ENCODE assay signal across 21 cellular contexts in genomic region chr1:204044448-204044847, GRCh38. TPM values are rescaled to one million over a fixed set of nuclear protein-coding genes. Genes with fewer than 3 reads are reported as not detected.
DNase-seq lines count a peak whose midpoint lies in the region; ATAC-seq, FAIRE-seq and TF ChIP-seq lines count a peak whose summit lies in the region.
"Had no signal": no experiment of that assay in that cellular context is flagged by ENCODE, and none has a peak within 500 bp of the region (broad histone marks: within the 10 kb centered on the region; RNA-seq: fewer than 3 reads in every experiment).

No MANE protein-coding gene starts in this region.

- in situ Hi-C loops in K562 (cut with MboI) (no loop called here), ACHN (cut with HindIII; ENCODE audit: low pct_ligation_motif_present, low pct_unique_long_range_greater_than_20kb, low sequenced_read_pairs) (no loop called here)

- H2AK5ac ChIP-seq in neuronal stem cell (ENCODE audit: low read depth, low read length) = no peak overlapping the region

- no peak for FAIRE-seq in K562 (lab: Jason Lieb, UNC)
- FAIRE-seq: A204.1, D721Med, G401.6, GM12891, GM19239, HepG2 had no signal

- H3K27ac ChIP-seq in left ventricle myocardium inferior (replicated peaks) = peak overlapping the region; percentile 85
- no peak overlapping the region for H3K27ac ChIP-seq in right atrium auricular region
- no peak overlapping the region for H3K27ac ChIP-seq in K562 (ENCODE audit: extremely low read depth, low read depth, low read length)
- no peak overlapping the region for H3K27ac ChIP-seq in neuronal stem cell (replicated peaks; ENCODE audit: low read length)
- peak overlapping the region; percentile 22 for H3K27ac ChIP-seq in subcutaneous abdominal adipose tissue (ENCODE audit: low read depth, low read length)
- H3K27ac ChIP-seq: C4-2B had no signal

- H2AFZ ChIP-seq in K562 (ENCODE audit: low read depth, low read length) = no peak overlapping the region
- H2AFZ ChIP-seq in neuronal stem cell (ENCODE audit: low read length) = no peak overlapping the region

- H3K9me3 ChIP-seq in left ventricle myocardium inferior (replicated peaks) = no peaks in the 10 kb centered on the region
- no peaks in the 10 kb centered on the region for H3K9me3 ChIP-seq in right atrium auricular region
- H3K9me3 ChIP-seq in K562 (replicated peaks; ENCODE audit: control insufficient read depth, insufficient read depth, low read depth, low read length) = no peaks in the 10 kb centered on the region
- H3K9me3 ChIP-seq in neuronal stem cell (replicated peaks in 1 of 2; ENCODE audit: control insufficient read depth in 2 of 2, insufficient read depth in 1 of 2, low read depth in 1 of 2, low read length in 2 of 2) = peaks cover 1 to 4% of the 10 kb centered on the region in 2 donors
- H3K9me3 ChIP-seq in subcutaneous abdominal adipose tissue (ENCODE audit: control insufficient read depth in 5 of 5, low read length in 5 of 5) = no peaks in the 10 kb centered on the region
- H3K9me3 ChIP-seq: Caco-2 had no signal

- H2BK120ac ChIP-seq in neuronal stem cell (ENCODE audit: low read depth, low read length) = peak overlapping the region; percentile 54

- no peak overlapping the region for H4K8ac ChIP-seq in neuronal stem cell (ENCODE audit: low read depth, low read length)

- peaks cover 51% of the 10 kb centered on the region for H3K4me1 ChIP-seq in left ventricle myocardium inferior
- H3K4me1 ChIP-seq in right atrium auricular region = peaks cover 0 to 35% of the 10 kb centered on the region in 2 donors
- H3K4me1 ChIP-seq in K562 (replicated peaks in 1 of 2; ENCODE audit: control insufficient read depth in 2 of 2, insufficient read depth in 2 of 2, low read length in 2 of 2) = no peaks in the 10 kb centered on the region
- H3K4me1 ChIP-seq in neuronal stem cell (ENCODE audit: control insufficient read depth in 2 of 2, insufficient read depth in 1 of 2, low read depth in 1 of 2, low read length in 2 of 2) = peaks cover 0 to 5% of the 10 kb centered on the region in 2 donors
- H3K4me1 ChIP-seq in subcutaneous abdominal adipose tissue (ENCODE audit: control insufficient read depth in 5 of 5, insufficient read depth in 5 of 5, low read length in 5 of 5) = peaks cover 14 to 53% (median 20%) of the 10 kb centered on the region in 5 donors
- H3K4me1 ChIP-seq: Caco-2 had no signal

- WGBS in K562 (ENCODE audit: insufficient coverage, low coverage, missing lambda C conversion rate) = 0% methylated on average over 1 of the region's 1 CpG
- no CpG with 5 or more reads among the region's 1 CpG for WGBS in neuronal stem cell (ENCODE audit: extremely low coverage in 2 of 2, insufficient read length in 2 of 2, insufficient replicate concordance in 1 of 2), 2 donors

- H2BK12ac ChIP-seq in neuronal stem cell (ENCODE audit: low read length) = no peak overlapping the region

- CTCF ChIA-PET in K562 (lab: Yijun Ruan, JAX; ENCODE audit: low intra/inter-chr PET ratio) = no interaction called here

- TF ChIP-seq CTCF in left ventricle myocardium inferior (IDR thresholded peaks at IDR 0.05; ENCODE audit: borderline replicate concordance) (no peak), right atrium auricular region (IDR thresholded peaks at IDR 0.05) (no peak), K562 (IDR thresholded peaks at IDR 0.05 in 2 of 3, conservative IDR thresholded peaks at IDR 0.05 in 1 of 3; ENCODE audit: insufficient read depth in 2 of 3, low read depth in 1 of 3, low read length in 3 of 3) (no peak)

- H3K79me1 ChIP-seq in neuronal stem cell (ENCODE audit: low read depth, low read length) = no peaks in the 10 kb centered on the region

- H3K4ac ChIP-seq in neuronal stem cell (ENCODE audit: low read length) = no peak overlapping the region

- H3K4me2 ChIP-seq in K562 (ENCODE audit: insufficient read depth, low read length) = no peak overlapping the region
- H3K4me2 ChIP-seq in neuronal stem cell (ENCODE audit: insufficient read depth, low read length, poor library complexity, severe bottlenecking) = no peak overlapping the region

- no peak overlapping the region for H3K14ac ChIP-seq in neuronal stem cell (ENCODE audit: low read length)

- DNase-seq in left ventricle myocardium inferior = no peak
- no peak for DNase-seq in right atrium auricular region (ENCODE audit: low spot score)
- DNase-seq in K562 (ENCODE audit: extremely low read depth in 1 of 4, low spot score in 3 of 4) = no peak
- no peak for DNase-seq in neuronal stem cell (ENCODE audit: low spot score)
- DNase-seq in kidney tubule cell (ENCODE audit: low spot score) = no peak
- DNase-seq in ACHN = no peak
- DNase-seq: AML-193; Caco-2; CD4-positive, alpha-beta T cell; GOT3; H7 had no signal

- no peak for TF ChIP-seq RAD21 in K562 (CRISPR knock-in tag; conservative IDR thresholded peaks at IDR 0.05 in 1 of 2, IDR thresholded peaks at IDR 0.05 in 1 of 2)

- POLR2A ChIA-PET in K562 (lab: Yijun Ruan, JAX) = interaction anchor here (0.6 kb wide), 1 partner anchor 244 kb away, joined by 4 read pairs; no protein-coding TSS in a partner anchor

- no peak for TF ChIP-seq EP300 in K562 (IDR thresholded peaks at IDR 0.05; ENCODE audit: low read length)

- H3K4me3 ChIP-seq in left ventricle myocardium inferior (no peak overlapping the region), right atrium auricular region (no peak overlapping the region), K562 (no peak overlapping the region), neuronal stem cell (ENCODE audit: low read length in 2 of 2) (no peak overlapping the region), subcutaneous abdominal adipose tissue (ENCODE audit: low read depth in 1 of 5, low read length in 5 of 5) (no peak overlapping the region)

- ATAC-seq in K562 (no peak), GM21786 (IDR thresholded peaks at IDR 0.05; ENCODE audit: unreplicated experiment) (no peak)
- ATAC-seq: HCT116, HepG2 had no signal

- no peak overlapping the region for H3K23ac ChIP-seq in neuronal stem cell (ENCODE audit: low read depth, low read length, poor library complexity)

- no peak overlapping the region for H2BK15ac ChIP-seq in neuronal stem cell (ENCODE audit: low read length)

- BruUV-seq in K562 (replicated peaks; lab: Mats Ljungman, UMichigan) = no TSS peak

- H3K27me3 ChIP-seq in left ventricle myocardium inferior (ENCODE audit: low read depth) (no peaks in the 10 kb centered on the region), right atrium auricular region (no peaks in the 10 kb centered on the region), K562 (ENCODE audit: control insufficient read depth in 2 of 2, insufficient read depth in 2 of 2, low read length in 2 of 2) (peaks cover 3 to 41% of the 10 kb centered on the region in 2 experiments; a peak in 4 of 5 replicates), neuronal stem cell (ENCODE audit: control insufficient read depth in 3 of 3, insufficient read depth in 3 of 3, low read depth in 1 of 3, low read length in 3 of 3) (no peaks in the 10 kb centered on the region), subcutaneous abdominal adipose tissue (ENCODE audit: control insufficient read depth in 5 of 5, insufficient read depth in 4 of 5, low read length in 5 of 5) (peaks cover 0 to 3% (median 0%) of the 10 kb centered on the region in 5 donors)

- no peak for TF ChIP-seq POLR2A in K562 (conservative IDR thresholded peaks at IDR 0.05)

- H3K18ac ChIP-seq in neuronal stem cell (ENCODE audit: low read length) = no peak overlapping the region

- no peak overlapping the region for H2BK5ac ChIP-seq in neuronal stem cell (ENCODE audit: low read length)

- H3K9ac ChIP-seq in K562 (ENCODE audit: insufficient read depth in 1 of 2, low read depth in 2 of 2, low read length in 2 of 2) = no peak overlapping the region
- H3K9ac ChIP-seq in neuronal stem cell (ENCODE audit: low read depth, low read length, poor library complexity) = no peak overlapping the region
- H3K9ac ChIP-seq in subcutaneous abdominal adipose tissue (ENCODE audit: low read length in 5 of 5) = no peak overlapping the region

- no peaks in the 10 kb centered on the region for H3K79me2 ChIP-seq in K562 (ENCODE audit: control insufficient read depth, insufficient read depth, low read length)

- intact Hi-C loops in left ventricle myocardium inferior (cut with micrococcal nuclease) = no loop called here
- intact Hi-C loops in K562 (cut with micrococcal nuclease) = no loop called here

- H4K20me1 ChIP-seq in K562 (replicated peaks; ENCODE audit: control insufficient read depth, insufficient read depth, low read length) = no peaks in the 10 kb centered on the region

- no peak overlapping the region for H4K91ac ChIP-seq in neuronal stem cell (ENCODE audit: low read depth, low read length, poor library complexity)

- no peaks in the 10 kb centered on the region for H3K9me1 ChIP-seq in K562 (ENCODE audit: control insufficient read depth, insufficient read depth, low read length)

- H3K36me3 ChIP-seq in left ventricle myocardium inferior = no peaks in the 10 kb centered on the region
- no peaks in the 10 kb centered on the region for H3K36me3 ChIP-seq in right atrium auricular region
- H3K36me3 ChIP-seq in K562 (ENCODE audit: control insufficient read depth, insufficient read depth, low read length) = no peaks in the 10 kb centered on the region
- H3K36me3 ChIP-seq in neuronal stem cell (replicated peaks in 1 of 2; ENCODE audit: control insufficient read depth in 2 of 2, insufficient read depth in 2 of 2, low read length in 2 of 2) = no peaks in the 10 kb centered on the region
- H3K36me3 ChIP-seq in subcutaneous abdominal adipose tissue (ENCODE audit: control insufficient read depth in 5 of 5, insufficient read depth in 5 of 5, low read length in 5 of 5) = no peaks in the 10 kb centered on the region

RNA-seq across cellular contexts. Expression of gene SOX13, which starts 28.5 kb away (rescaled TPM):
- total RNA-seq in left ventricle myocardium inferior = 13.1 TPM
- total RNA-seq in right atrium auricular region = 1 to 10 TPM; 7.9 to 8.6 TPM
- 0.12 TPM in 1 of 2 replicates, not detected in the other for total RNA-seq in K562 (2011; cell fraction: chromatin; rRNA removed; ENCODE audit: low replicate concordance)
- 0.13 TPM in 1 of 2 replicates, not detected in the other for total RNA-seq in K562 (2011; cell fraction: nucleolus; rRNA removed)
- not detected in 2 replicates for total RNA-seq in K562 (2011; cell fraction: nucleoplasm; rRNA removed)
- not detected in 2 replicates for total RNA-seq in K562 (2014; rRNA removed)
- not detected in 2 replicates for total RNA-seq in K562 (2014; rRNA removed; fragmentation: Illumina TruSeq; extraction: Trizol)
- not detected in 2 replicates for total RNA-seq in K562 (2015; rRNA removed; fragmentation: Illumina TruSeq; extraction: Trizol)
- 0.25 and 0.35 TPM in 2 replicates for total RNA-seq in K562 (2021)
- polyA plus RNA-seq in K562 (2011; rRNA removed) = 0.06 and 0.11 TPM in 2 replicates
- polyA plus RNA-seq in K562 (2011; cell fraction: cytosol; rRNA removed) = 0.10 and 0.16 TPM in 2 replicates
- polyA plus RNA-seq in K562 (2011; cell fraction: nucleus; rRNA removed) = 0.13 and 0.31 TPM in 2 replicates
- 0.08 and 0.32 TPM in 2 replicates for polyA plus RNA-seq in K562 (2012)
- 0.03 TPM in 1 of 2 replicates, not detected in the other for polyA plus RNA-seq in K562 (2014; fragmentation: Illumina TruSeq; extraction: Trizol)
- polyA plus RNA-seq in K562 (2014; fragmentation: Nextera tagmentation; extraction: Ambion mirVana) = not detected
- 0.07 TPM in 1 of 2 replicates, not detected in the other for polyA plus RNA-seq in K562 (2014; rRNA removed)
- 0.11 and 0.21 TPM in 2 replicates for polyA minus RNA-seq in K562 (2011; rRNA and poly(A)+ RNA removed)
- polyA minus RNA-seq in K562 (2011; cell fraction: cytosol; rRNA and poly(A)+ RNA removed) = 2.0 TPM in 1 of 2 replicates, not detected in the other
- polyA minus RNA-seq in K562 (2011; cell fraction: nucleus; rRNA and poly(A)+ RNA removed) = under 0.01 and 0.11 TPM in 2 replicates
- 16.2 TPM for polyA plus RNA-seq in neuronal stem cell (2013, experiment 1 of 2)
- 16.8 TPM for polyA plus RNA-seq in neuronal stem cell (2013, experiment 2 of 2)

Comparison
In these comparisons a context has a peak if more than half of its experiments do, and no peak if none do; other contexts are left out.
1. H3K27ac ChIP-seq: peak in left ventricle myocardium inferior (single experiment) and subcutaneous abdominal adipose tissue (single experiment); none in right atrium auricular region (0 of 2), K562 (single experiment) and neuronal stem cell (single experiment).